In the genomic region with DNA sequence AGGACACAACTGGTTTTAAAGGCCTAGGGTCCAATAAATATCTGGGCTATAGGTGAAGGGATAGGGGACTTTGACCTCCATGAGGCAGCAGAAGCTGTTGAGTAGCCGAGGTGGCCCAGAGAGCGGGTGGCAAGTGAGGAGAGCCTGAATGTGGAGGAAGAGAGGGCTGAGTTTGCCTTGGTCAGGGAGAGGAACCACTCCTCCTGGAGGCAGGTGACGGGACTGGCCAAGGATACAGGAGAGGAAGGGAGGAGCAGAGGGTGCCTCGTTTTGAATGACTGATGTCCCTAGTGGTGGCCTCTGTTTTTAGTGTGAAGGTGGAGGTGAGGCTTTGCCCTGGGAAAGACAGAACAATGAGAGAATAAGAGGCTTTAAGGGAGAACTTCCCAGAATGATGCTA, we compare ENCODE assay signal across 14 cellular contexts. TPM values are rescaled to one million over a fixed set of nuclear protein-coding genes. Genes with fewer than 3 reads are reported as not detected.
DNase-seq lines count a peak whose midpoint lies in the region; ATAC-seq, FAIRE-seq and TF ChIP-seq lines count a peak whose summit lies in the region.
"Had no signal": no experiment of that assay in that cellular context is flagged by ENCODE, and none has a peak within 500 bp of the region (broad histone marks: within the 10 kb centered on the region; RNA-seq: fewer than 3 reads in every experiment).

No MANE protein-coding gene starts in this region.

- no peaks in the 10 kb centered on the region for H3K36me3 Mint-ChIP-seq in activated T-helper 2 cell treated with anti-CD3 and anti-CD28 coated beads, Interferon-gamma antibody, Interleukin-2, Interleukin-4, amounts not matched to agents 10 μg/mL and 5 μg/mL and 100 μg/mL, durations not matched to agents 14 hours and 24 hours and 36 hours (ENCODE audit: low read depth)
- H3K36me3 Mint-ChIP-seq: activated CD8-positive, alpha-beta memory T cell treated with anti-CD3 and anti-CD28 coated beads, Interleukin-2, amount 10 ng/mL, durations not matched to agents 7 days and 5 days; activated naive CD4-positive, alpha-beta T cell treated with anti-CD3 and anti-CD28 coated beads, Interleukin-2, amount 10 ng/mL, durations not matched to agents 7 days and 5 days; CD4-positive, alpha-beta memory T cell; memory B cell had no signal

- no peaks in the 10 kb centered on the region for H3K9me3 Mint-ChIP-seq in activated T-helper 2 cell treated with anti-CD3 and anti-CD28 coated beads, Interferon-gamma antibody, Interleukin-2, Interleukin-4, amounts not matched to agents 10 μg/mL and 5 μg/mL and 100 μg/mL, durations not matched to agents 14 hours and 24 hours and 36 hours
- H3K9me3 Mint-ChIP-seq: activated naive CD4-positive, alpha-beta T cell treated with anti-CD3 and anti-CD28 coated beads, Interleukin-2, amount 10 ng/mL, durations not matched to agents 7 days and 5 days; CD4-positive, alpha-beta memory T cell; memory B cell had no signal

- no peaks in the 10 kb centered on the region for H3K27me3 ChIP-seq in bronchial epithelial cell (ENCODE audit: control insufficient read depth, insufficient read depth, low read length)
- H3K27me3 ChIP-seq: cardiac muscle cell, esophagus muscularis mucosa had no signal

- H3K4me1 Mint-ChIP-seq in activated T-helper 2 cell treated with anti-CD3 and anti-CD28 coated beads, Interferon-gamma antibody, Interleukin-2, Interleukin-4, amounts not matched to agents 10 μg/mL and 5 μg/mL and 100 μg/mL, durations not matched to agents 14 hours and 24 hours and 36 hours (ENCODE audit: low read depth), result no peaks in the 10 kb centered on the region
- H3K4me1 Mint-ChIP-seq: activated CD8-positive, alpha-beta memory T cell treated with anti-CD3 and anti-CD28 coated beads, Interleukin-2, amount 10 ng/mL, durations not matched to agents 7 days and 5 days; activated naive CD4-positive, alpha-beta T cell treated with anti-CD3 and anti-CD28 coated beads, Interleukin-2, amount 10 ng/mL, durations not matched to agents 7 days and 5 days; CD4-positive, alpha-beta memory T cell; memory B cell had no signal

- H3K36me3 ChIP-seq in bronchial epithelial cell (ENCODE audit: control insufficient read depth, insufficient read depth, low read length) (no peaks in the 10 kb centered on the region), mucosa of descending colon (ENCODE audit: low read depth) (no peaks in the 10 kb centered on the region)
- H3K36me3 ChIP-seq: cardiac muscle cell had no signal

- no peak overlapping the region for H3K4me3 ChIP-seq in bronchial epithelial cell (ENCODE audit: low read depth, low read length)
- no peak overlapping the region for H3K4me3 ChIP-seq in mucosa of descending colon
- H3K4me3 ChIP-seq: cardiac muscle cell, esophagus muscularis mucosa, skin epidermis had no signal

- intact Hi-C loops in mucosa of descending colon (cut with DNase I, micrococcal nuclease), result loop anchor here in 1 of 2 donors (10.0 kb wide), 1 partner anchor 218 kb away; no protein-coding TSS in a partner anchor
- intact Hi-C loops in activated T-helper 2 cell treated with anti-CD3 and anti-CD28 coated beads, Interferon-gamma antibody, Interleukin-2, Interleukin-4, amounts not matched to agents 10 μg/mL and 5 μg/mL and 100 μg/mL, durations not matched to agents 14 hours and 24 hours and 36 hours (cut with micrococcal nuclease), result no loop called here

- FAIRE-seq in bronchial epithelial cell (lab: Jason Lieb, UNC), result no peak

- H3K4me1 ChIP-seq in mucosa of descending colon (ENCODE audit: low read depth), result no peaks in the 10 kb centered on the region
- H3K4me1 ChIP-seq: esophagus muscularis mucosa had no signal

- DNase-seq in HuH-7.5 (ENCODE audit: low spot score) (peak; percentile 69), bronchial epithelial cell (ENCODE audit: low read depth) (no peak), mucosa of descending colon (no peak)
- no peak for DNase-seq in activated T-helper 2 cell treated with anti-CD3 and anti-CD28 coated beads, Interferon-gamma antibody, Interleukin-2, Interleukin-4, amounts not matched to agents 10 μg/mL and 5 μg/mL and 100 μg/mL, durations not matched to agents 14 hours and 24 hours and 36 hours (ENCODE audit: low spot score)
- DNase-seq: activated CD8-positive, alpha-beta memory T cell treated with anti-CD3 and anti-CD28 coated beads, Interleukin-2, amount 10 ng/mL, durations not matched to agents 7 days and 5 days; activated naive CD4-positive, alpha-beta T cell treated with anti-CD3 and anti-CD28 coated beads, Interleukin-2, amount 10 ng/mL, durations not matched to agents 7 days and 5 days; CD4-positive, alpha-beta memory T cell had no signal

- peak; percentile 30 for TF ChIP-seq CTCF in GM12873 (IDR thresholded peaks at IDR 0.05; ENCODE audit: insufficient read depth, low read depth, low read length, missing control alignments)
- peak; percentile 30 for TF ChIP-seq CTCF in bronchial epithelial cell (IDR thresholded peaks at IDR 0.05; ENCODE audit: insufficient read depth, low read length, severe bottlenecking)
- TF ChIP-seq CTCF in mucosa of descending colon (IDR thresholded peaks at IDR 0.05), result no peak

- H3K4me3 Mint-ChIP-seq in activated T-helper 2 cell treated with anti-CD3 and anti-CD28 coated beads, Interferon-gamma antibody, Interleukin-2, Interleukin-4, amounts not matched to agents 10 μg/mL and 5 μg/mL and 100 μg/mL, durations not matched to agents 14 hours and 24 hours and 36 hours (ENCODE audit: low read depth), result no peak overlapping the region
- H3K4me3 Mint-ChIP-seq: activated CD8-positive, alpha-beta memory T cell treated with anti-CD3 and anti-CD28 coated beads, Interleukin-2, amount 10 ng/mL, durations not matched to agents 7 days and 5 days; activated naive CD4-positive, alpha-beta T cell treated with anti-CD3 and anti-CD28 coated beads, Interleukin-2, amount 10 ng/mL, durations not matched to agents 7 days and 5 days; CD4-positive, alpha-beta memory T cell; memory B cell had no signal

- ATAC-seq in mucosa of descending colon, result peak; percentile 38
- no peak for ATAC-seq in HG02870 (IDR thresholded peaks at IDR 0.05; ENCODE audit: unreplicated experiment)
- no peak for ATAC-seq in GM21723 (IDR thresholded peaks at IDR 0.05; ENCODE audit: unreplicated experiment)
- ATAC-seq: activated CD8-positive, alpha-beta memory T cell treated with anti-CD3 and anti-CD28 coated beads, Interleukin-2, amount 10 ng/mL, durations not matched to agents 7 days and 5 days had no signal

- peaks cover 8% of the 10 kb centered on the region for H3K27me3 Mint-ChIP-seq in activated T-helper 2 cell treated with anti-CD3 and anti-CD28 coated beads, Interferon-gamma antibody, Interleukin-2, Interleukin-4, amounts not matched to agents 10 μg/mL and 5 μg/mL and 100 μg/mL, durations not matched to agents 14 hours and 24 hours and 36 hours (ENCODE audit: low read depth)

- H3K9me3 ChIP-seq in mucosa of descending colon, result no peaks in the 10 kb centered on the region
- H3K9me3 ChIP-seq: esophagus muscularis mucosa had no signal

- no peak overlapping the region for H3K27ac Mint-ChIP-seq in activated T-helper 2 cell treated with anti-CD3 and anti-CD28 coated beads, Interferon-gamma antibody, Interleukin-2, Interleukin-4, amounts not matched to agents 10 μg/mL and 5 μg/mL and 100 μg/mL, durations not matched to agents 14 hours and 24 hours and 36 hours
- H3K27ac Mint-ChIP-seq: activated CD8-positive, alpha-beta memory T cell treated with anti-CD3 and anti-CD28 coated beads, Interleukin-2, amount 10 ng/mL, durations not matched to agents 7 days and 5 days; activated naive CD4-positive, alpha-beta T cell treated with anti-CD3 and anti-CD28 coated beads, Interleukin-2, amount 10 ng/mL, durations not matched to agents 7 days and 5 days; CD4-positive, alpha-beta memory T cell; memory B cell had no signal

RNA-seq across cellular contexts. Expression of a gene that starts 19.1 kb away (rescaled TPM):
- total RNA-seq in bronchial epithelial cell (13.7 and 16.5 TPM in 2 replicates), mucosa of descending colon (10 to 100 TPM; 19.5 to 24.8 (median 22.6) TPM)
- total RNA-seq in activated T-helper 2 cell treated with anti-CD3 and anti-CD28 coated beads, Interferon-gamma antibody, Interleukin-2, Interleukin-4, amounts not matched to agents 10 μg/mL and 5 μg/mL and 100 μg/mL, durations not matched to agents 14 hours and 24 hours and 36 hours, result 27.1 and 28.5 TPM in 2 replicates
